In genomic region chr9:3431890-3432289, GRCh38 we compare ENCODE assay signal across 16 cellular contexts.
DNase-seq lines count a peak whose midpoint lies in the region; TF ChIP-seq lines count a peak whose summit lies in the region.
"Had no signal": no experiment of that assay in that cellular context is flagged by ENCODE, and none has a peak within 500 bp of the region (broad histone marks: within the 10 kb centered on the region; RNA-seq: fewer than 3 reads in every experiment).

No MANE protein-coding gene starts in this region.

- peak overlapping the region; percentile 46 for H3K27ac ChIP-seq in VCaP
- H3K27ac ChIP-seq: 22Rv1; A549; BLaER1 treated with 17β-estradiol and CSF1 and Interleukin-3, amounts not matched to agents 10 nM and 100 nM; C4-2B had no signal

- TF ChIP-seq CTCF in VCaP (conservative IDR thresholded peaks at IDR 0.05): no peak

- peak; percentile 2 for DNase-seq in NCI-H82 (lab: John Stamatoyannopoulos, UW)
- no peak for DNase-seq in NCI-H82 treated with DMSO at 0.1 percent for 48 hours (lab: John Stamatoyannopoulos, UW; ENCODE audit: unreplicated experiment)
- no peak for DNase-seq in EL
- DNase-seq in RKO (ENCODE audit: low spot score): no peak
- DNase-seq: AML-193; Caco-2; Calu3; CD4-positive, alpha-beta T cell; CD8-positive, alpha-beta T cell; DMS79 treated with DMSO at 0.1 percent for 48 hours; GDM1 had no signal
